Comparison of ENCODE assay signal across 8 cellular contexts in the genomic region with DNA sequence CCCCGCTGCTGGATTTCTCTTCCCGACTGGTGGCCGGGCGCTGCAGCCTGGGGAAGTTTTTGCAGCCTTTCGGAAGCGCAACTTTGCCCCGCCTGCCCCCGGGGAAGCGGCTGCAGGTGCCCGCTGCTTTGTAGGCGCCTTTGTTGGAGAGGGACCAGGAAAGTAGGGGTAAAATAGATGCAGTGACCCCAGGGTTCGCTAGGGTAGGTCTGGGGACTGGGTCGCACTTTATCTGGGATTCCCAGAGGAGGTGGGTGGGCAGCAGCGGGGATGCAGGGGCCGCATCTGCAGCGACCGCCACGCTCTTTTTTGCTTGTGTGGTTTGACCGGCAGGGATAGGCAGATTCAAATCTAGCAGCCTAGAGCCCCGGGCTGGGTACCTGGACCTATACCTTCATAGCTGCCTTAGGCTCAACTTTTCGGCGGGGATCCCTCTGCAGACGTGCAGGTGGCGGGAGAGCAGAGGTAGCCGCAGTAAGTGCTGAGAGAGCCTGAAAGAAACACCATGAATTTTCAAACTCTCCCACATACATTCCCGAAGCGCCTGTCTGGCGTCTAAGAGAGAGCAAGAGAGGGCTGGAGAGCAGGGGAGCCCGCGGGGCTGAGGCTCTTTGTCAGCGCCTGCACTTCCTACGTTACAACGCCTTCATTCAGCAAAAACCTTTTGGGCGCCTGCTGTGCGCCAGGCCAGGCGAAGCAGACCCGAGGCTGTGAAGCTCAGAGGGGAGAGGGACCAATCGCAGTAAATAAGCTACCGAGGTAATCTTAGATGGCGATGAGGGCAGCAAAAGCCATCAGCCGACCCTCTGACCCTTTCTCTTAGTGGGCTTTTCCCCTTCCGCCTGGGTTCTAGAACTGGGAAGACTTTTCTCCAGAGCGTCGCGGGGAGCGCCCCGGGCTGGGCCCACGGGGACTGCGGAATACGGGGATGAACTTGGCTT. TPM values are rescaled to one million over a fixed set of nuclear protein-coding genes. Genes with fewer than 3 reads are reported as not detected.
DNase-seq lines count a peak whose midpoint lies in the region; ATAC-seq and TF ChIP-seq lines count a peak whose summit lies in the region.

No MANE protein-coding gene starts in this region.

- DNase-seq in D341Med (ENCODE audit: low spot score) (peak; percentile 65), Kasumi-1 (lab: John Stamatoyannopoulos, UW) (peak; percentile 10 to 31), astrocyte of the cerebellum (ENCODE audit: low read depth) (no peak), left cardiac atrium (no peak), superior temporal gyrus (ENCODE audit: extremely low spot score) (no peak)
- DNase-seq in naive thymus-derived CD8-positive, alpha-beta T cell = no peak

- no peaks in the 10 kb centered on the region for H3K36me3 Mint-ChIP-seq in naive thymus-derived CD8-positive, alpha-beta T cell

- TF ChIP-seq CTCF in astrocyte of the cerebellum (IDR thresholded peaks at IDR 0.05; ENCODE audit: low read depth, low read length, missing control alignments) = no peak

- intact Hi-C loops in left cardiac atrium (cut with DNase I) = no loop called here

- peaks cover 9 to 33% (median 31%) of the 10 kb centered on the region in 4 donors for H3K4me1 Mint-ChIP-seq in naive thymus-derived CD8-positive, alpha-beta T cell

- peaks cover 38 to 84% (median 55%) of the 10 kb centered on the region in 5 donors for H3K27me3 Mint-ChIP-seq in naive thymus-derived CD8-positive, alpha-beta T cell

- peak overlapping the region; percentile 29 to 80 (median 69) for H3K4me3 Mint-ChIP-seq in naive thymus-derived CD8-positive, alpha-beta T cell

- POLR2A ChIA-PET in naive thymus-derived CD8-positive, alpha-beta T cell (lab: Charles Lee) = interaction anchor here (0.6 kb wide), 1 partner anchor 101 kb away, joined by 5 read pairs; no protein-coding TSS in a partner anchor

- in situ Hi-C loops in astrocyte of the cerebellum (cut with HindIII; ENCODE audit: low sequenced_read_pairs) = no loop called here

- ATAC-seq in naive thymus-derived CD8-positive, alpha-beta T cell = no peak
- no peak for ATAC-seq in activated CD4-positive, CD25-positive, alpha-beta regulatory T cell treated with anti-CD3 and anti-CD28 coated beads, Interleukin-2, amount 50 U/mL, for 24 hours
- ATAC-seq in GM19328 (IDR thresholded peaks at IDR 0.05; ENCODE audit: unreplicated experiment) (no peak), left cardiac atrium (no peak)

- H3K27ac Mint-ChIP-seq in naive thymus-derived CD8-positive, alpha-beta T cell = peak overlapping the region in 1 of 10 donors; percentile 24

- H3K4me3 ChIP-seq in astrocyte of the cerebellum (ENCODE audit: low read depth, low read length) = peak overlapping the region; percentile 15

- peaks cover 0 to 2% (median 0%) of the 10 kb centered on the region in 9 donors for H3K9me3 Mint-ChIP-seq in naive thymus-derived CD8-positive, alpha-beta T cell

RNA-seq across cellular contexts. Expression of a gene that starts 0.6 kb away (rescaled TPM):
- total RNA-seq in naive thymus-derived CD8-positive, alpha-beta T cell = not detected
- not detected for polyA plus RNA-seq in naive thymus-derived CD8-positive, alpha-beta T cell
- total RNA-seq in left cardiac atrium = under 1 TPM in 1 of 2 donors, not detected in 1; 0.06 TPM

Comparison
In these comparisons a context has a peak if more than half of its experiments do, and no peak if none do; other contexts are left out.
1. DNase-seq: peak in D341Med (single experiment) and Kasumi-1 (2 of 2); none in astrocyte of the cerebellum (single experiment), naive thymus-derived CD8-positive, alpha-beta T cell (0 of 10), left cardiac atrium (single experiment) and superior temporal gyrus (single experiment).